In the genomic region with DNA sequence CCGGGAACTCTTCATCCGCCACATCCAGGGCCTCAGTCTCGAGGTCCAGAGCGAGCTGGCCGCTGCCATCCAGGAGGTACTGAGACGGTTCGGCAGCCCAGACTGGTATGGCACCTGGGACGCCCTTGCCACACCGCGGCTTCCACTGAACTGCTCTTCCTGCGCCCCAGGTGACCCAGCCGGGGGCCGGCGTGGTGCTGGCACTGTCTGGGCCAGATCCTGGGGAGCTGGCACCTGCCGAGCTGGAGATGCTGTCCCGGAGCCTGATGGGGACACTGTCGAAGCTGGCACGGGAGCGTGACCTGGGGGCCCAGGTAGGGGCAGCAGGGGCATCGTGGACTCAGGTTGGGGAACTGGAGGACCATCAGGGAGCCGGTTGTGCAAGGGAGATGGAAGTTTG, we compare ENCODE assay signal across 1 cellular context.
TF ChIP-seq lines count a peak whose summit lies in the region.

No MANE protein-coding gene starts in this region.

TF ChIP-seq in HCT116, 20 proteins besides CTCF, POLR2A, EP300 and RAD21:
- no peak for TF ChIP-seq EGR1 (IDR thresholded peaks at IDR 0.05; ENCODE audit: low read depth)
- no peak for TF ChIP-seq YY1 (IDR thresholded peaks at IDR 0.05; ENCODE audit: extremely low read depth, insufficient replicate concordance, low read depth, low read length)
- TF ChIP-seq SP1 (IDR thresholded peaks at IDR 0.05; ENCODE audit: low read depth) = no peak
- TF ChIP-seq ELF1 (IDR thresholded peaks at IDR 0.05; ENCODE audit: borderline replicate concordance, low read depth) = no peak
- TF ChIP-seq, protein P1, sequence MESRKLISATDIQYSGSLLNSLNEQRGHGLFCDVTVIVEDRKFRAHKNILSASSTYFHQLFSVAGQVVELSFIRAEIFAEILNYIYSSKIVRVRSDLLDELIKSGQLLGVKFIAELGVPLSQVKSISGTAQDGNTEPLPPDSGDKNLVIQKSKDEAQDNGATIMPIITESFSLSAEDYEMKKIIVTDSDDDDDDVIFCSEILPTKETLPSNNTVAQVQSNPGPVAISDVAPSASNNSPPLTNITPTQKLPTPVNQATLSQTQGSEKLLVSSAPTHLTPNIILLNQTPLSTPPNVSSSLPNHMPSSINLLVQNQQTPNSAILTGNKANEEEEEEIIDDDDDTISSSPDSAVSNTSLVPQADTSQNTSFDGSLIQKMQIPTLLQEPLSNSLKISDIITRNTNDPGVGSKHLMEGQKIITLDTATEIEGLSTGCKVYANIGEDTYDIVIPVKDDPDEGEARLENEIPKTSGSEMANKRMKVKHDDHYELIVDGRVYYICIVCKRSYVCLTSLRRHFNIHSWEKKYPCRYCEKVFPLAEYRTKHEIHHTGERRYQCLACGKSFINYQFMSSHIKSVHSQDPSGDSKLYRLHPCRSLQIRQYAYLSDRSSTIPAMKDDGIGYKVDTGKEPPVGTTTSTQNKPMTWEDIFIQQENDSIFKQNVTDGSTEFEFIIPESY (IDR thresholded peaks at IDR 0.05; ENCODE audit: extremely low read depth, insufficient replicate concordance, low read length) = no peak
- no peak for TF ChIP-seq JUND (IDR thresholded peaks at IDR 0.05)
- no peak for TF ChIP-seq SRF (IDR thresholded peaks at IDR 0.05; ENCODE audit: low read depth)
- TF ChIP-seq ZNF274 (IDR thresholded peaks at IDR 0.05; ENCODE audit: low read depth, low read length) = no peak
- TF ChIP-seq FOSL1 (IDR thresholded peaks at IDR 0.05; ENCODE audit: low read depth) = no peak
